ENCODE assay signal across 1 cellular context in the genomic region with DNA sequence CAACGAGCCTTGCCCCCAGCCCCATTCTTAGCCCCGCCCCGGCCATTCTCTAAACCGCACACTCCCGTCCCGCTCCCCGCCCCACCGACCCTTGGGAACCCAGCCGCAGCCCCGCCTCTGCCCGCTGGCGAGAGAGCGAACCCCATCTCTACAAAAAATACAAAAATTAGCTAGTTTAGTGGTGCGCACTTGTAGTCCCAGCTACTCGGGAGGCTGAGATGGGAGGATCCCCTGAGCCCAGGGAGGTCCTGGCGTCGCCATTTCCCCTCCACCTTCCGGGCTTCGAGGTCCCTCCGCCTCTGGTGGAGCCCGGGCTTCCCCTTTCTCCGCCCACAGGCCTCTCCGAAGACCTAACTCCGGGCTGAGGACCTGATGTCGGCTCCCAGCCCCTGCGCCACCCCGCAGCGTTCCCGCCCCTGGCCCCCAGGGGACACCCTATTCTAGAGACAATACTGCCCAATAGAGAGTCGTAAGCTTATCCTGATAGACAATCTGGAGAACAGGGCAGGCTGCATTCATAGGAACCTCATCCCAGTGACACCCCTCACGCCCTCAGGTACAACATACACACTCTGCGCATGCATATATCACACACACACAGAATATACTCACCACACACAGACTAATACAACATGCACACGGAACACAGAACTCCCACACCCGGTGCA.
A peak's percentile ranks its signal among the peaks of the same experiment; 100 is the strongest.
TF ChIP-seq lines count a peak whose summit lies in the region.

No MANE protein-coding gene starts in this region.

TF ChIP-seq in K562, 482 proteins besides CTCF, POLR2A, EP300 and RAD21 (continued from another document and continues in another):
- TF ChIP-seq, protein P1, sequence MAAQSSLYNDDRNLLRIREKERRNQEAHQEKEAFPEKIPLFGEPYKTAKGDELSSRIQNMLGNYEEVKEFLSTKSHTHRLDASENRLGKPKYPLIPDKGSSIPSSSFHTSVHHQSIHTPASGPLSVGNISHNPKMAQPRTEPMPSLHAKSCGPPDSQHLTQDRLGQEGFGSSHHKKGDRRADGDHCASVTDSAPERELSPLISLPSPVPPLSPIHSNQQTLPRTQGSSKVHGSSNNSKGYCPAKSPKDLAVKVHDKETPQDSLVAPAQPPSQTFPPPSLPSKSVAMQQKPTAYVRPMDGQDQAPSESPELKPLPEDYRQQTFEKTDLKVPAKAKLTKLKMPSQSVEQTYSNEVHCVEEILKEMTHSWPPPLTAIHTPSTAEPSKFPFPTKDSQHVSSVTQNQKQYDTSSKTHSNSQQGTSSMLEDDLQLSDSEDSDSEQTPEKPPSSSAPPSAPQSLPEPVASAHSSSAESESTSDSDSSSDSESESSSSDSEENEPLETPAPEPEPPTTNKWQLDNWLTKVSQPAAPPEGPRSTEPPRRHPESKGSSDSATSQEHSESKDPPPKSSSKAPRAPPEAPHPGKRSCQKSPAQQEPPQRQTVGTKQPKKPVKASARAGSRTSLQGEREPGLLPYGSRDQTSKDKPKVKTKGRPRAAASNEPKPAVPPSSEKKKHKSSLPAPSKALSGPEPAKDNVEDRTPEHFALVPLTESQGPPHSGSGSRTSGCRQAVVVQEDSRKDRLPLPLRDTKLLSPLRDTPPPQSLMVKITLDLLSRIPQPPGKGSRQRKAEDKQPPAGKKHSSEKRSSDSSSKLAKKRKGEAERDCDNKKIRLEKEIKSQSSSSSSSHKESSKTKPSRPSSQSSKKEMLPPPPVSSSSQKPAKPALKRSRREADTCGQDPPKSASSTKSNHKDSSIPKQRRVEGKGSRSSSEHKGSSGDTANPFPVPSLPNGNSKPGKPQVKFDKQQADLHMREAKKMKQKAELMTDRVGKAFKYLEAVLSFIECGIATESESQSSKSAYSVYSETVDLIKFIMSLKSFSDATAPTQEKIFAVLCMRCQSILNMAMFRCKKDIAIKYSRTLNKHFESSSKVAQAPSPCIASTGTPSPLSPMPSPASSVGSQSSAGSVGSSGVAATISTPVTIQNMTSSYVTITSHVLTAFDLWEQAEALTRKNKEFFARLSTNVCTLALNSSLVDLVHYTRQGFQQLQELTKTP (IDR thresholded peaks at IDR 0.05; ENCODE audit: low read depth in 1 of 2, partially characterized antibody in 2 of 2) = peak in 1 of 2 experiments; percentile 14
- no peak for TF ChIP-seq LARP7 (IDR thresholded peaks at IDR 0.05)
- no peak for TF ChIP-seq MTF1 (CRISPR knock-in tag; IDR thresholded peaks at IDR 0.05; ENCODE audit: borderline replicate concordance)
- TF ChIP-seq, protein P2, sequence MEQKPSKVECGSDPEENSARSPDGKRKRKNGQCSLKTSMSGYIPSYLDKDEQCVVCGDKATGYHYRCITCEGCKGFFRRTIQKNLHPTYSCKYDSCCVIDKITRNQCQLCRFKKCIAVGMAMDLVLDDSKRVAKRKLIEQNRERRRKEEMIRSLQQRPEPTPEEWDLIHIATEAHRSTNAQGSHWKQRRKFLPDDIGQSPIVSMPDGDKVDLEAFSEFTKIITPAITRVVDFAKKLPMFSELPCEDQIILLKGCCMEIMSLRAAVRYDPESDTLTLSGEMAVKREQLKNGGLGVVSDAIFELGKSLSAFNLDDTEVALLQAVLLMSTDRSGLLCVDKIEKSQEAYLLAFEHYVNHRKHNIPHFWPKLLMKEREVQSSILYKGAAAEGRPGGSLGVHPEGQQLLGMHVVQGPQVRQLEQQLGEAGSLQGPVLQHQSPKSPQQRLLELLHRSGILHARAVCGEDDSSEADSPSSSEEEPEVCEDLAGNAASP (IDR thresholded peaks at IDR 0.05) = no peak
- no peak for TF ChIP-seq SAP30 (IDR thresholded peaks at IDR 0.05; ENCODE audit: borderline replicate concordance, insufficient read depth, low read depth, low read length, poor library complexity, severe bottlenecking)
- TF ChIP-seq, protein P3, sequence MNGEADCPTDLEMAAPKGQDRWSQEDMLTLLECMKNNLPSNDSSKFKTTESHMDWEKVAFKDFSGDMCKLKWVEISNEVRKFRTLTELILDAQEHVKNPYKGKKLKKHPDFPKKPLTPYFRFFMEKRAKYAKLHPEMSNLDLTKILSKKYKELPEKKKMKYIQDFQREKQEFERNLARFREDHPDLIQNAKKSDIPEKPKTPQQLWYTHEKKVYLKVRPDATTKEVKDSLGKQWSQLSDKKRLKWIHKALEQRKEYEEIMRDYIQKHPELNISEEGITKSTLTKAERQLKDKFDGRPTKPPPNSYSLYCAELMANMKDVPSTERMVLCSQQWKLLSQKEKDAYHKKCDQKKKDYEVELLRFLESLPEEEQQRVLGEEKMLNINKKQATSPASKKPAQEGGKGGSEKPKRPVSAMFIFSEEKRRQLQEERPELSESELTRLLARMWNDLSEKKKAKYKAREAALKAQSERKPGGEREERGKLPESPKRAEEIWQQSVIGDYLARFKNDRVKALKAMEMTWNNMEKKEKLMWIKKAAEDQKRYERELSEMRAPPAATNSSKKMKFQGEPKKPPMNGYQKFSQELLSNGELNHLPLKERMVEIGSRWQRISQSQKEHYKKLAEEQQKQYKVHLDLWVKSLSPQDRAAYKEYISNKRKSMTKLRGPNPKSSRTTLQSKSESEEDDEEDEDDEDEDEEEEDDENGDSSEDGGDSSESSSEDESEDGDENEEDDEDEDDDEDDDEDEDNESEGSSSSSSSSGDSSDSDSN (IDR thresholded peaks at IDR 0.05; ENCODE audit: borderline replicate concordance in 1 of 2, low read depth in 2 of 2, low read length in 2 of 2) = no peak; a peak in 1 of 4 replicates
- no peak for TF ChIP-seq ERF (CRISPR knock-in tag; IDR thresholded peaks at IDR 0.05)
- peak; percentile 7 for TF ChIP-seq ZFP36 (IDR thresholded peaks at IDR 0.05; ENCODE audit: low read depth, low read length, partially characterized antibody)
- TF ChIP-seq, protein P4, sequence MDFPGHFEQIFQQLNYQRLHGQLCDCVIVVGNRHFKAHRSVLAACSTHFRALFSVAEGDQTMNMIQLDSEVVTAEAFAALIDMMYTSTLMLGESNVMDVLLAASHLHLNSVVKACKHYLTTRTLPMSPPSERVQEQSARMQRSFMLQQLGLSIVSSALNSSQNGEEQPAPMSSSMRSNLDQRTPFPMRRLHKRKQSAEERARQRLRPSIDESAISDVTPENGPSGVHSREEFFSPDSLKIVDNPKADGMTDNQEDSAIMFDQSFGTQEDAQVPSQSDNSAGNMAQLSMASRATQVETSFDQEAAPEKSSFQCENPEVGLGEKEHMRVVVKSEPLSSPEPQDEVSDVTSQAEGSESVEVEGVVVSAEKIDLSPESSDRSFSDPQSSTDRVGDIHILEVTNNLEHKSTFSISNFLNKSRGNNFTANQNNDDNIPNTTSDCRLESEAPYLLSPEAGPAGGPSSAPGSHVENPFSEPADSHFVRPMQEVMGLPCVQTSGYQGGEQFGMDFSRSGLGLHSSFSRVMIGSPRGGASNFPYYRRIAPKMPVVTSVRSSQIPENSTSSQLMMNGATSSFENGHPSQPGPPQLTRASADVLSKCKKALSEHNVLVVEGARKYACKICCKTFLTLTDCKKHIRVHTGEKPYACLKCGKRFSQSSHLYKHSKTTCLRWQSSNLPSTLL (IDR thresholded peaks at IDR 0.05) = no peak
- TF ChIP-seq SMC3 (conservative IDR thresholded peaks at IDR 0.05; ENCODE audit: insufficient read depth, low read depth, low read length) = no peak
- no peak for TF ChIP-seq KLF1 (tag; IDR thresholded peaks at IDR 0.05)
- no peak for TF ChIP-seq MED1 (CRISPR knock-in tag; IDR thresholded peaks at IDR 0.05; ENCODE audit: borderline replicate concordance)
- TF ChIP-seq, protein P5, sequence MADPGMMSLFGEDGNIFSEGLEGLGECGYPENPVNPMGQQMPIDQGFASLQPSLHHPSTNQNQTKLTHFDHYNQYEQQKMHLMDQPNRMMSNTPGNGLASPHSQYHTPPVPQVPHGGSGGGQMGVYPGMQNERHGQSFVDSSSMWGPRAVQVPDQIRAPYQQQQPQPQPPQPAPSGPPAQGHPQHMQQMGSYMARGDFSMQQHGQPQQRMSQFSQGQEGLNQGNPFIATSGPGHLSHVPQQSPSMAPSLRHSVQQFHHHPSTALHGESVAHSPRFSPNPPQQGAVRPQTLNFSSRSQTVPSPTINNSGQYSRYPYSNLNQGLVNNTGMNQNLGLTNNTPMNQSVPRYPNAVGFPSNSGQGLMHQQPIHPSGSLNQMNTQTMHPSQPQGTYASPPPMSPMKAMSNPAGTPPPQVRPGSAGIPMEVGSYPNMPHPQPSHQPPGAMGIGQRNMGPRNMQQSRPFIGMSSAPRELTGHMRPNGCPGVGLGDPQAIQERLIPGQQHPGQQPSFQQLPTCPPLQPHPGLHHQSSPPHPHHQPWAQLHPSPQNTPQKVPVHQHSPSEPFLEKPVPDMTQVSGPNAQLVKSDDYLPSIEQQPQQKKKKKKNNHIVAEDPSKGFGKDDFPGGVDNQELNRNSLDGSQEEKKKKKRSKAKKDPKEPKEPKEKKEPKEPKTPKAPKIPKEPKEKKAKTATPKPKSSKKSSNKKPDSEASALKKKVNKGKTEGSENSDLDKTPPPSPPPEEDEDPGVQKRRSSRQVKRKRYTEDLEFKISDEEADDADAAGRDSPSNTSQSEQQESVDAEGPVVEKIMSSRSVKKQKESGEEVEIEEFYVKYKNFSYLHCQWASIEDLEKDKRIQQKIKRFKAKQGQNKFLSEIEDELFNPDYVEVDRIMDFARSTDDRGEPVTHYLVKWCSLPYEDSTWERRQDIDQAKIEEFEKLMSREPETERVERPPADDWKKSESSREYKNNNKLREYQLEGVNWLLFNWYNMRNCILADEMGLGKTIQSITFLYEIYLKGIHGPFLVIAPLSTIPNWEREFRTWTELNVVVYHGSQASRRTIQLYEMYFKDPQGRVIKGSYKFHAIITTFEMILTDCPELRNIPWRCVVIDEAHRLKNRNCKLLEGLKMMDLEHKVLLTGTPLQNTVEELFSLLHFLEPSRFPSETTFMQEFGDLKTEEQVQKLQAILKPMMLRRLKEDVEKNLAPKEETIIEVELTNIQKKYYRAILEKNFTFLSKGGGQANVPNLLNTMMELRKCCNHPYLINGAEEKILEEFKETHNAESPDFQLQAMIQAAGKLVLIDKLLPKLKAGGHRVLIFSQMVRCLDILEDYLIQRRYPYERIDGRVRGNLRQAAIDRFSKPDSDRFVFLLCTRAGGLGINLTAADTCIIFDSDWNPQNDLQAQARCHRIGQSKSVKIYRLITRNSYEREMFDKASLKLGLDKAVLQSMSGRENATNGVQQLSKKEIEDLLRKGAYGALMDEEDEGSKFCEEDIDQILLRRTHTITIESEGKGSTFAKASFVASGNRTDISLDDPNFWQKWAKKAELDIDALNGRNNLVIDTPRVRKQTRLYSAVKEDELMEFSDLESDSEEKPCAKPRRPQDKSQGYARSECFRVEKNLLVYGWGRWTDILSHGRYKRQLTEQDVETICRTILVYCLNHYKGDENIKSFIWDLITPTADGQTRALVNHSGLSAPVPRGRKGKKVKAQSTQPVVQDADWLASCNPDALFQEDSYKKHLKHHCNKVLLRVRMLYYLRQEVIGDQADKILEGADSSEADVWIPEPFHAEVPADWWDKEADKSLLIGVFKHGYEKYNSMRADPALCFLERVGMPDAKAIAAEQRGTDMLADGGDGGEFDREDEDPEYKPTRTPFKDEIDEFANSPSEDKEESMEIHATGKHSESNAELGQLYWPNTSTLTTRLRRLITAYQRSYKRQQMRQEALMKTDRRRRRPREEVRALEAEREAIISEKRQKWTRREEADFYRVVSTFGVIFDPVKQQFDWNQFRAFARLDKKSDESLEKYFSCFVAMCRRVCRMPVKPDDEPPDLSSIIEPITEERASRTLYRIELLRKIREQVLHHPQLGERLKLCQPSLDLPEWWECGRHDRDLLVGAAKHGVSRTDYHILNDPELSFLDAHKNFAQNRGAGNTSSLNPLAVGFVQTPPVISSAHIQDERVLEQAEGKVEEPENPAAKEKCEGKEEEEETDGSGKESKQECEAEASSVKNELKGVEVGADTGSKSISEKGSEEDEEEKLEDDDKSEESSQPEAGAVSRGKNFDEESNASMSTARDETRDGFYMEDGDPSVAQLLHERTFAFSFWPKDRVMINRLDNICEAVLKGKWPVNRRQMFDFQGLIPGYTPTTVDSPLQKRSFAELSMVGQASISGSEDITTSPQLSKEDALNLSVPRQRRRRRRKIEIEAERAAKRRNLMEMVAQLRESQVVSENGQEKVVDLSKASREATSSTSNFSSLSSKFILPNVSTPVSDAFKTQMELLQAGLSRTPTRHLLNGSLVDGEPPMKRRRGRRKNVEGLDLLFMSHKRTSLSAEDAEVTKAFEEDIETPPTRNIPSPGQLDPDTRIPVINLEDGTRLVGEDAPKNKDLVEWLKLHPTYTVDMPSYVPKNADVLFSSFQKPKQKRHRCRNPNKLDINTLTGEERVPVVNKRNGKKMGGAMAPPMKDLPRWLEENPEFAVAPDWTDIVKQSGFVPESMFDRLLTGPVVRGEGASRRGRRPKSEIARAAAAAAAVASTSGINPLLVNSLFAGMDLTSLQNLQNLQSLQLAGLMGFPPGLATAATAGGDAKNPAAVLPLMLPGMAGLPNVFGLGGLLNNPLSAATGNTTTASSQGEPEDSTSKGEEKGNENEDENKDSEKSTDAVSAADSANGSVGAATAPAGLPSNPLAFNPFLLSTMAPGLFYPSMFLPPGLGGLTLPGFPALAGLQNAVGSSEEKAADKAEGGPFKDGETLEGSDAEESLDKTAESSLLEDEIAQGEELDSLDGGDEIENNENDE (IDR thresholded peaks at IDR 0.05; ENCODE audit: low read depth, low read length) = no peak
- TF ChIP-seq CREB1 (IDR thresholded peaks at IDR 0.05) = no peak
- no peak for TF ChIP-seq CREB1 (CRISPR knock-in tag; IDR thresholded peaks at IDR 0.05)
- no peak for TF ChIP-seq ZBTB17 (CRISPR knock-in tag; IDR thresholded peaks at IDR 0.05)
- no peak for TF ChIP-seq ZNF217 (CRISPR knock-in tag; IDR thresholded peaks at IDR 0.05)
- TF ChIP-seq ZNF75A (CRISPR knock-in tag; IDR thresholded peaks at IDR 0.05) = no peak
- TF ChIP-seq ZNF699 (CRISPR knock-in tag; IDR thresholded peaks at IDR 0.05; ENCODE audit: insufficient replicate concordance) = no peak
- TF ChIP-seq TFAM (CRISPR knock-in tag; conservative IDR thresholded peaks at IDR 0.05) = no peak
- TF ChIP-seq MCM2 (IDR thresholded peaks at IDR 0.05; ENCODE audit: low read depth) = no peak
- TF ChIP-seq, protein P6, sequence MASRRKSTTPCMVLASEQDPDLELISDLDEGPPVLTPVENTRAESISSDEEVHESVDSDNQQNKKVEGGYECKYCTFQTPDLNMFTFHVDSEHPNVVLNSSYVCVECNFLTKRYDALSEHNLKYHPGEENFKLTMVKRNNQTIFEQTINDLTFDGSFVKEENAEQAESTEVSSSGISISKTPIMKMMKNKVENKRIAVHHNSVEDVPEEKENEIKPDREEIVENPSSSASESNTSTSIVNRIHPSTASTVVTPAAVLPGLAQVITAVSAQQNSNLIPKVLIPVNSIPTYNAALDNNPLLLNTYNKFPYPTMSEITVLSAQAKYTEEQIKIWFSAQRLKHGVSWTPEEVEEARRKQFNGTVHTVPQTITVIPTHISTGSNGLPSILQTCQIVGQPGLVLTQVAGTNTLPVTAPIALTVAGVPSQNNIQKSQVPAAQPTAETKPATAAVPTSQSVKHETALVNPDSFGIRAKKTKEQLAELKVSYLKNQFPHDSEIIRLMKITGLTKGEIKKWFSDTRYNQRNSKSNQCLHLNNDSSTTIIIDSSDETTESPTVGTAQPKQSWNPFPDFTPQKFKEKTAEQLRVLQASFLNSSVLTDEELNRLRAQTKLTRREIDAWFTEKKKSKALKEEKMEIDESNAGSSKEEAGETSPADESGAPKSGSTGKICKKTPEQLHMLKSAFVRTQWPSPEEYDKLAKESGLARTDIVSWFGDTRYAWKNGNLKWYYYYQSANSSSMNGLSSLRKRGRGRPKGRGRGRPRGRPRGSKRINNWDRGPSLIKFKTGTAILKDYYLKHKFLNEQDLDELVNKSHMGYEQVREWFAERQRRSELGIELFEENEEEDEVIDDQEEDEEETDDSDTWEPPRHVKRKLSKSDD (conservative IDR thresholded peaks at IDR 0.05; ENCODE audit: low read length) = no peak
- TF ChIP-seq, protein P7, sequence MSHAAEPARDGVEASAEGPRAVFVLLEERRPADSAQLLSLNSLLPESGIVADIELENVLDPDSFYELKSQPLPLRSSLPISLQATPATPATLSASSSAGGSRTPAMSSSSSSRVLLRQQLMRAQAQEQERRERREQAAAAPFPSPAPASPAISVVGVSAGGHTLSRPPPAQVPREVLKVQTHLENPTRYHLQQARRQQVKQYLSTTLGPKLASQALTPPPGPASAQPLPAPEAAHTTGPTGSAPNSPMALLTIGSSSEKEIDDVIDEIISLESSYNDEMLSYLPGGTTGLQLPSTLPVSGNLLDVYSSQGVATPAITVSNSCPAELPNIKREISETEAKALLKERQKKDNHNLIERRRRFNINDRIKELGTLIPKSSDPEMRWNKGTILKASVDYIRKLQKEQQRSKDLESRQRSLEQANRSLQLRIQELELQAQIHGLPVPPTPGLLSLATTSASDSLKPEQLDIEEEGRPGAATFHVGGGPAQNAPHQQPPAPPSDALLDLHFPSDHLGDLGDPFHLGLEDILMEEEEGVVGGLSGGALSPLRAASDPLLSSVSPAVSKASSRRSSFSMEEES (CRISPR knock-in tag; IDR thresholded peaks at IDR 0.05) = no peak
